9 cellular contexts compared by ENCODE assay signal in genomic region chr1:203278885-203279406, GRCh38. TPM values are rescaled to one million over a fixed set of nuclear protein-coding genes. Genes with fewer than 3 reads are reported as not detected.
A peak's percentile ranks its signal among the peaks of the same experiment; 100 is the strongest.
DNase-seq lines count a peak whose midpoint lies in the region; ATAC-seq, FAIRE-seq and TF ChIP-seq lines count a peak whose summit lies in the region.
"Had no signal": no experiment of that assay in that cellular context is flagged by ENCODE, and none has a peak within 500 bp of the region (broad histone marks: within the 10 kb centered on the region; RNA-seq: fewer than 3 reads in every experiment).

No MANE protein-coding gene starts in this region.

- POLR2A ChIA-PET in activated CD4-positive, alpha-beta memory T cell treated with anti-CD3 and anti-CD28 coated beads for 36 hours (lab: Charles Lee): interaction anchor here (0.9 to 3.6 kb wide), 3 partner anchors 10 to 46 kb away, joined by 4 to 47 read pairs (median 24); partner anchors contain the start of gene BTG2

- H3K4me3 ChIP-seq in right cardiac atrium (ENCODE audit: low read length) (no peak overlapping the region), skeletal muscle cell (ENCODE audit: low read depth, low read length) (peak overlapping the region; percentile 9)

- H3K27ac ChIP-seq in right cardiac atrium (ENCODE audit: low read length): peak overlapping the region; percentile 95

- no peaks in the 10 kb centered on the region for H3K9me3 Mint-ChIP-seq in activated CD4-positive, alpha-beta memory T cell treated with anti-CD3 and anti-CD28 coated beads for 36 hours

- DNase-seq in ELR (ENCODE audit: low read depth) (peak; percentile 21), right cardiac atrium (no peak), skeletal muscle cell (ENCODE audit: low read depth) (no peak), D721Med (ENCODE audit: insufficient read length, low spot score) (no peak)
- no peak for DNase-seq in activated CD4-positive, alpha-beta memory T cell treated with anti-CD3 and anti-CD28 coated beads for 36 hours
- no peak for DNase-seq in central memory CD4-positive, alpha-beta T cell

- no peak for FAIRE-seq in D721Med (lab: Jason Lieb, UNC)

- TF ChIP-seq CTCF in D721Med (IDR thresholded peaks at IDR 0.05; ENCODE audit: insufficient read depth, missing control alignments): no peak

- no peaks in the 10 kb centered on the region for H3K27me3 ChIP-seq in right cardiac atrium (ENCODE audit: control insufficient read depth, insufficient read depth)

- 22% methylated on average over 8 of the region's 8 CpGs for WGBS in right cardiac atrium

- no peak overlapping the region for H3K4me3 Mint-ChIP-seq in activated CD4-positive, alpha-beta memory T cell treated with anti-CD3 and anti-CD28 coated beads for 36 hours

- no peaks in the 10 kb centered on the region for H3K27me3 Mint-ChIP-seq in activated CD4-positive, alpha-beta memory T cell treated with anti-CD3 and anti-CD28 coated beads for 36 hours

- intact Hi-C loops in activated CD4-positive, alpha-beta memory T cell treated with anti-CD3 and anti-CD28 coated beads for 36 hours (cut with micrococcal nuclease): loop anchor here (1.0 kb wide), 1 partner anchor 10 kb away; no protein-coding TSS in a partner anchor
- intact Hi-C loops in right cardiac atrium (cut with DNase I): loop anchor here in 1 of 4 donors (10.0 kb wide), 1 partner anchor 206 kb away; no protein-coding TSS in a partner anchor

- CTCF ChIA-PET in activated CD4-positive, alpha-beta memory T cell treated with anti-CD3 and anti-CD28 coated beads for 36 hours (lab: Charles Lee): interaction anchor here (0.7 to 21.6 kb wide), 4 partner anchors 6 to 374 kb away, joined by 3 to 356 read pairs (median 180); no protein-coding TSS in a partner anchor

- ATAC-seq in right cardiac atrium: no peak
- ATAC-seq in HG03045 (IDR thresholded peaks at IDR 0.05; ENCODE audit: unreplicated experiment): no peak
- ATAC-seq in GM21528 (IDR thresholded peaks at IDR 0.05; ENCODE audit: low FRiP score, unreplicated experiment): no peak

- H3K27ac Mint-ChIP-seq in activated CD4-positive, alpha-beta memory T cell treated with anti-CD3 and anti-CD28 coated beads for 36 hours: peak overlapping the region; percentile 42

- no peaks in the 10 kb centered on the region for H3K9me3 ChIP-seq in right cardiac atrium (ENCODE audit: control insufficient read depth, low read length)

- no peaks in the 10 kb centered on the region for H3K36me3 Mint-ChIP-seq in activated CD4-positive, alpha-beta memory T cell treated with anti-CD3 and anti-CD28 coated beads for 36 hours

- peaks cover 58% of the 10 kb centered on the region for H3K4me1 Mint-ChIP-seq in activated CD4-positive, alpha-beta memory T cell treated with anti-CD3 and anti-CD28 coated beads for 36 hours (ENCODE audit: low read depth)

- H3K4me1 ChIP-seq in right cardiac atrium (ENCODE audit: control insufficient read depth, insufficient read depth, low read length): peaks cover 30% of the 10 kb centered on the region

RNA-seq across cellular contexts. Expression of gene BTG2, which starts 26.4 kb away (rescaled TPM):
- total RNA-seq in activated CD4-positive, alpha-beta memory T cell treated with anti-CD3 and anti-CD28 coated beads for 36 hours: 100 to 1,000 TPM; 150 TPM
- 100 to 1,000 TPM in 2 of 4 donors, 10 to 100 TPM in 2; 68.1 to 361 (median 105) TPM for total RNA-seq in right cardiac atrium
- 333 TPM for polyA plus RNA-seq in right cardiac atrium

RNA-seq across cellular contexts. Expression of gene CHIT1, which starts 49.5 kb away (rescaled TPM):
- under 1 TPM; 0.19 to 0.53 TPM for total RNA-seq in activated CD4-positive, alpha-beta memory T cell treated with anti-CD3 and anti-CD28 coated beads for 36 hours
- total RNA-seq in right cardiac atrium: under 1 TPM in 3 of 4 donors, not detected in 1; 0.25 to 0.64 (median 0.32) TPM
- polyA plus RNA-seq in right cardiac atrium: 0.09 TPM
- total RNA-seq: epithelial cell of proximal tubule had no signal
